ENCODE assay signal across 8 cellular contexts in the genomic region with DNA sequence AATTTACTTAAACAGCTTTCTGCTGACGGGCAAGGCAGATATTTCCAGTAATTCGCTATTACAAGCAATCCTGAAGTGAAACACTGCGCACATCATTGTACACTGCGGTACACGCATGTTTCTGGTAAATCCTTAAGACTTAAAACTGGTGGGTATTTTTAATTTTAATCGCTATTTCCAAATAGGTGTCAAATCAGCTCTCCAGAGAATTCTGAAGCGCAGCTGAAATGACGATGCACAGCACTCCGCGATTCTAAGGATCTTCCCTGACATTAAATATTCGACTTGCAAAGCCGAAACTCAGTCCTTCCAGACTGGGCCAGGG. TPM values are rescaled to one million over a fixed set of nuclear protein-coding genes. Genes with fewer than 3 reads are reported as not detected.
DNase-seq lines count a peak whose midpoint lies in the region; ATAC-seq and TF ChIP-seq lines count a peak whose summit lies in the region.

No MANE protein-coding gene starts in this region.

- peak overlapping the region; percentile 96 for H3K4me3 Mint-ChIP-seq in natural killer cell treated with Interleukin-12 subunit alpha and Interleukin-12 subunit beta and Interleukin-15 and Interleukin-18, amount 100 ng/mL, for 72 hours

- H3K9me3 Mint-ChIP-seq in natural killer cell treated with Interleukin-12 subunit alpha and Interleukin-12 subunit beta and Interleukin-15 and Interleukin-18, amount 100 ng/mL, for 72 hours: no peaks in the 10 kb centered on the region

- peak; percentile 11 for ATAC-seq in GM19467 (IDR thresholded peaks at IDR 0.05; ENCODE audit: unreplicated experiment)
- ATAC-seq in natural killer cell treated with Interleukin-12 subunit alpha and Interleukin-12 subunit beta and Interleukin-15 and Interleukin-18, amount 100 ng/mL, for 72 hours: peak in 1 of 2 donors; percentile 1

- peak overlapping the region; percentile 92 for H2AFZ ChIP-seq in ACC112 (ENCODE audit: low read length, unreplicated experiment)

- peak overlapping the region; percentile 90 for H3K27ac ChIP-seq in ACC112 (ENCODE audit: low read depth, low read length)
- H3K27ac ChIP-seq in duodenal mucosa (ENCODE audit: low read depth, low read length): peak overlapping the region; percentile 92

- H3K4me3 ChIP-seq in ACC112 (ENCODE audit: low read depth, low read length) (peak overlapping the region; percentile 96), LNCaP clone FGC (ENCODE audit: low read depth, low read length) (peak overlapping the region; percentile 76), duodenal mucosa (ENCODE audit: low read depth in 1 of 2, low read length in 2 of 2) (peak overlapping the region; percentile 80 to 95)

- peaks cover 22% of the 10 kb centered on the region for H3K36me3 Mint-ChIP-seq in natural killer cell treated with Interleukin-12 subunit alpha and Interleukin-12 subunit beta and Interleukin-15 and Interleukin-18, amount 100 ng/mL, for 72 hours

- TF ChIP-seq CTCF in LNCaP clone FGC (IDR thresholded peaks at IDR 0.05; ENCODE audit: control insufficient read depth, extremely low read depth, insufficient read depth): no peak

- peak overlapping the region; percentile 98 to 99 for H3K27ac Mint-ChIP-seq in natural killer cell treated with Interleukin-12 subunit alpha and Interleukin-12 subunit beta and Interleukin-15 and Interleukin-18, amount 100 ng/mL, for 72 hours

- peaks cover 26 to 31% of the 10 kb centered on the region in 2 donors for H3K4me1 Mint-ChIP-seq in natural killer cell treated with Interleukin-12 subunit alpha and Interleukin-12 subunit beta and Interleukin-15 and Interleukin-18, amount 100 ng/mL, for 72 hours (ENCODE audit: low read depth in 2 of 2)

- H3K4me1 ChIP-seq in ACC112 (ENCODE audit: control insufficient read depth, insufficient read depth, low read length, unreplicated experiment) (peaks cover 6% of the 10 kb centered on the region), duodenal mucosa (ENCODE audit: control insufficient read depth in 1 of 2, insufficient read depth in 2 of 2, low read length in 2 of 2) (peaks cover 14 to 16% of the 10 kb centered on the region in 2 donors)

- DNase-seq in LNCaP clone FGC (ENCODE audit: low read depth) (no peak), NCI-H345 treated with DMSO at 0.1 percent for 48 hours (lab: John Stamatoyannopoulos, UW; ENCODE audit: unreplicated experiment) (no peak), NCI-H1105 treated with DMSO at 0.1 percent for 48 hours (lab: John Stamatoyannopoulos, UW) (no peak), NCI-H2029 (lab: John Stamatoyannopoulos, UW) (no peak)
- DNase-seq in natural killer cell treated with Interleukin-12 subunit alpha and Interleukin-12 subunit beta and Interleukin-15 and Interleukin-18, amount 100 ng/mL, for 72 hours (ENCODE audit: low spot score): no peak

- no peaks in the 10 kb centered on the region for H3K27me3 Mint-ChIP-seq in natural killer cell treated with Interleukin-12 subunit alpha and Interleukin-12 subunit beta and Interleukin-15 and Interleukin-18, amount 100 ng/mL, for 72 hours

- peak overlapping the region; percentile 89 to 90 for H3K9ac ChIP-seq in duodenal mucosa (ENCODE audit: low read depth in 1 of 2, low read length in 2 of 2)

- H3K79me2 ChIP-seq in ACC112 (ENCODE audit: control insufficient read depth, insufficient read depth, low read length, unreplicated experiment): peaks cover 12% of the 10 kb centered on the region

- no peaks in the 10 kb centered on the region for H3K9me3 ChIP-seq in duodenal mucosa (ENCODE audit: control insufficient read depth in 1 of 2, low read length in 2 of 2)

- H3K27me3 ChIP-seq in ACC112 (ENCODE audit: insufficient read depth, low read length) (no peaks in the 10 kb centered on the region), duodenal mucosa (ENCODE audit: control insufficient read depth in 1 of 2, insufficient read depth in 2 of 2, low read length in 2 of 2) (no peaks in the 10 kb centered on the region)

- H3K36me3 ChIP-seq in ACC112 (ENCODE audit: insufficient read depth, low read length): peaks cover 3% of the 10 kb centered on the region; the same call in 1 of the 2 replicates
- peaks cover 17 to 26% of the 10 kb centered on the region in 2 donors for H3K36me3 ChIP-seq in duodenal mucosa (ENCODE audit: control insufficient read depth in 1 of 2, insufficient read depth in 2 of 2, low read length in 2 of 2)

RNA-seq across cellular contexts. Expression of gene TMEM128, which starts 0.3 kb away (rescaled TPM):
- 10 to 100 TPM; 15.0 to 21.2 TPM for total RNA-seq in natural killer cell treated with Interleukin-12 subunit alpha and Interleukin-12 subunit beta and Interleukin-15 and Interleukin-18, amount 100 ng/mL, for 72 hours

RNA-seq across cellular contexts. Expression of gene OTOP1, which starts 20.9 kb away (rescaled TPM):
- not detected for total RNA-seq in natural killer cell treated with Interleukin-12 subunit alpha and Interleukin-12 subunit beta and Interleukin-15 and Interleukin-18, amount 100 ng/mL, for 72 hours

RNA-seq across cellular contexts. Expression of gene LYAR, which starts 42.3 kb away (rescaled TPM):
- 10 to 100 TPM; 39.1 to 59.7 TPM for total RNA-seq in natural killer cell treated with Interleukin-12 subunit alpha and Interleukin-12 subunit beta and Interleukin-15 and Interleukin-18, amount 100 ng/mL, for 72 hours

RNA-seq across cellular contexts. Expression of gene ZBTB49, which starts 42.4 kb away (rescaled TPM):
- total RNA-seq in natural killer cell treated with Interleukin-12 subunit alpha and Interleukin-12 subunit beta and Interleukin-15 and Interleukin-18, amount 100 ng/mL, for 72 hours: 1 to 10 TPM; 8.4 to 8.7 TPM
